Comparison of ENCODE assay signal across 20 cellular contexts in the genomic region with DNA sequence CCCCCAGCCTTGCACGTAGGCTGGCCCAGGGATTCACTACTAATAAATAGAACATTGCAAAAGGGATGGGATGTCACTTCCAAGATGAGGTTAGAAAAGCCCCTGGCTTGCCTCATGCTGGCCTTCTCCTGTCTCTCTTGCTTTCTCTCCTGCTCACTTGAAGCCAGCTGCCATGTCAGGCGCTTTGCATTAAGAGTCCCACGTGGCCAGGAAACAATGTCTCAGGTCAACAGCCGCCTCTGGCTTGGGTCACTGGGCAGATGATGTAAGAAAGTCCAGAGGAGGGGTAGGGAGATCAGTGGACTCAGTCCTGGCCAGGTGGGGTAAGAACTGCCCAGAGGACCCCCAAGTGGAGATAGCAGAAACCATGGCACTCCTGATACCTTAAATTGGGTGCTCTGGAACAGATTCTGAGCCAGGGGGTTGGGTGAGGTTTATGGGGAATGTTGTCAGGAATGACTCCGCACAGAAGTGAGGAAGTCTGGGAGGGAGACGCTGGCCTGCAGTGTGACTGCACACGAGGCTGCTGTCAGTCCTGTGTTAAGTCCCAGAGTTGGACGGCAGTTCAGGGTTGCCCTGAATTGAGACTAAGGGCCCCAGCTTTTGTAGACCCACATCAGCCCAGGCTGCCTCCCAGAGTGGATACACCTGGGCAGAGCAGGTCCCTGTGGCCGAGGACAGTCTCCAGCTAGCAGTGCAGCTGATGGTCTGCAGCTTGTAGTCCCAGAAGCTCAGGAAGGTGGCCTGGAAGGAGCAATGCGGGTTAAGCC. TPM values are rescaled to one million over a fixed set of nuclear protein-coding genes. Genes with fewer than 3 reads are reported as not detected.
"Had no signal": no experiment of that assay in that cellular context is flagged by ENCODE, and none has a peak within 500 bp of the region (broad histone marks: within the 10 kb centered on the region; RNA-seq: fewer than 3 reads in every experiment).

No MANE protein-coding gene starts in this region.

- H3K36me3 ChIP-seq: transverse colon had no signal

- FAIRE-seq: frontal cortex, urothelium cell line had no signal

- H3K4me3 ChIP-seq: mucosa of descending colon, transverse colon had no signal

- ATAC-seq: activated CD4-positive, CD25-positive, alpha-beta regulatory T cell treated with anti-CD3 and anti-CD28 coated beads, Interleukin-2, amount 50 U/mL, for 24 hours; mucosa of descending colon; stimulated activated memory B cell treated with anti-CD40 and anti-IgM and Interleukin-4, amounts not matched to agents 10 μg/mL and 1 μg/mL and 100 μg/mL, for 72 hours had no signal

- DNase-seq: activated CD4-positive, alpha-beta memory T cell treated with anti-CD3 and anti-CD28 coated beads, Interleukin-2, amount 10 ng/mL, durations not matched to agents 7 days and 5 days; activated CD4-positive, alpha-beta T cell treated with anti-CD3 and anti-CD28 coated beads, Interleukin-2, amount 10 ng/mL, durations not matched to agents 24 days and 14 days; activated gamma-delta T cell treated with Interleukin-2 at 50 U/mL for 16 hours; aorta; caudate nucleus; dermis blood vessel endothelial cell; effector CD8-positive, alpha-beta T cell; mucosa of descending colon; stimulated activated CD4-positive, alpha-beta T cell treated with anti-CD3 and anti-CD28 coated beads, Interleukin-1b, Interleukin-23, amount 100 ng/mL, for 48 hours; transverse colon had no signal

- H3K9me3 ChIP-seq: mucosa of descending colon, transverse colon had no signal

- H3K4me1 ChIP-seq: transverse colon had no signal

- H3K27ac ChIP-seq: transverse colon had no signal

RNA-seq across cellular contexts. Expression of gene C16orf82, which starts 17.8 kb away (rescaled TPM):
- total RNA-seq: activated CD4-positive, alpha-beta memory T cell treated with anti-CD3 and anti-CD28 coated beads, Interleukin-2, amount 10 ng/mL, durations not matched to agents 7 days and 5 days; activated CD4-positive, alpha-beta T cell treated with anti-CD3 and anti-CD28 coated beads, Interleukin-2, amount 10 ng/mL, durations not matched to agents 24 days and 14 days; aorta; dermis blood vessel endothelial cell; frontal cortex; lower leg skin; mucosa of descending colon; omental fat pad; T-helper 2 cell treated with Interferon-gamma antibody and Interleukin-4, amounts not matched to agents 100 ng/mL and 5 ng/mL, for 36 hours; temporal lobe; transverse colon had no signal
- polyA plus RNA-seq: aorta, esophagus, neural cell had no signal
